13 cellular contexts compared by ENCODE assay signal in genomic region chr22:36563444-36563843, GRCh38. TPM values are rescaled to one million over a fixed set of nuclear protein-coding genes. Genes with fewer than 3 reads are reported as not detected.
DNase-seq lines count a peak whose midpoint lies in the region; ATAC-seq, FAIRE-seq and TF ChIP-seq lines count a peak whose summit lies in the region.
"Had no signal": no experiment of that assay in that cellular context is flagged by ENCODE, and none has a peak within 500 bp of the region (broad histone marks: within the 10 kb centered on the region; RNA-seq: fewer than 3 reads in every experiment).

No MANE protein-coding gene starts in this region.

- H2BK5ac ChIP-seq in IMR-90 (ENCODE audit: low read depth, low read length, poor library complexity, severe bottlenecking) (no peak overlapping the region), H1 (ENCODE audit: low read depth, low read length) (peak overlapping the region; percentile 83; the same call in 1 of the 2 replicates), mesenchymal stem cell (ENCODE audit: low read depth, low read length, poor library complexity, severe bottlenecking) (no peak overlapping the region)

- no TSS peak for BruUV-seq in IMR-90 (replicated peaks; lab: Mats Ljungman, UMichigan)

- H3K9me3 Mint-ChIP-seq in GM23338 = no peaks in the 10 kb centered on the region
- H3K9me3 Mint-ChIP-seq in stimulated activated naive B cell treated with anti-CD40 and anti-IgM and Interleukin-4, amounts not matched to agents 10 μg/mL and 1 μg/mL and 100 μg/mL, for 72 hours = no peaks in the 10 kb centered on the region
- H3K9me3 Mint-ChIP-seq: CD4-positive, alpha-beta T cell had no signal

- H3K56ac ChIP-seq in IMR-90 (ENCODE audit: extremely low read depth, insufficient read depth, low read length) (no peak overlapping the region), H1 (replicated peaks; ENCODE audit: insufficient read length, low read depth, low read length) (no peak overlapping the region)

- no peak overlapping the region for H2BK20ac ChIP-seq in IMR-90 (ENCODE audit: low read depth, low read length)
- H2BK20ac ChIP-seq in H1 (ENCODE audit: low read length) = 0 out of 2 replicates have a peak overlapping the region, but pooled peaks have one; percentile 48

- no peaks in the 10 kb centered on the region for H3K9me2 ChIP-seq in GM23338 (ENCODE audit: insufficient read depth)

- no peak overlapping the region for H4K5ac ChIP-seq in IMR-90 (ENCODE audit: low read depth, low read length)
- H4K5ac ChIP-seq in H1 (ENCODE audit: insufficient read length, low read depth, low read length) = peak overlapping the region; percentile 48

- H3K36me3 ChIP-seq in GM23338 (ENCODE audit: insufficient read depth) (no peaks in the 10 kb centered on the region; the same call in 1 of the 2 replicates), IMR-90 (ENCODE audit: control insufficient read depth, insufficient read depth, low read length) (no peaks in the 10 kb centered on the region), H1 (ENCODE audit: control insufficient read depth in 2 of 4, insufficient read depth in 4 of 4, low read length in 3 of 4) (no peaks in the 10 kb centered on the region), mesenchymal stem cell (ENCODE audit: control insufficient read depth in 1 of 2, insufficient read depth in 2 of 2, low read depth in 1 of 2, low read length in 2 of 2) (no peaks in the 10 kb centered on the region)

- no peaks in the 10 kb centered on the region for H3K27me3 ChIP-seq in GM23338 (ENCODE audit: insufficient read depth)
- peaks cover 20% of the 10 kb centered on the region for H3K27me3 ChIP-seq in IMR-90 (ENCODE audit: control insufficient read depth, insufficient read depth, low read length)
- H3K27me3 ChIP-seq in H1 (replicated peaks in 1 of 4; ENCODE audit: control insufficient read depth in 3 of 4, extremely low read depth in 1 of 4, insufficient read depth in 3 of 4, low read length in 3 of 4) = no peaks in the 10 kb centered on the region
- H3K27me3 ChIP-seq in mesenchymal stem cell (ENCODE audit: control insufficient read depth in 1 of 2, insufficient read depth in 1 of 2, low read length in 2 of 2) = peaks cover 0 to 33% of the 10 kb centered on the region in 2 experiments

- no peaks in the 10 kb centered on the region for H3K79me2 ChIP-seq in GM23338 (replicated peaks; ENCODE audit: insufficient read depth)
- no peaks in the 10 kb centered on the region for H3K79me2 ChIP-seq in H1 (ENCODE audit: control insufficient read depth in 1 of 2, insufficient read depth in 2 of 2, low read length in 2 of 2)

- in situ Hi-C loops in IMR-90 (cut with MboI; ENCODE audit: low sequenced_read_pairs) = no loop called here

- H4K91ac ChIP-seq in IMR-90 (ENCODE audit: insufficient read depth, low read depth, low read length) (no peak overlapping the region), H1 (replicated peaks; ENCODE audit: insufficient read length, low read length) (peak overlapping the region; percentile 50), mesenchymal stem cell (ENCODE audit: low read length) (no peak overlapping the region)

- ATAC-seq in GM23338 (peak; percentile 51), IMR-90 (ENCODE audit: low read depth) (no peak)
- ATAC-seq in stimulated activated naive B cell treated with anti-CD40 and anti-IgM and Interleukin-4, amounts not matched to agents 10 μg/mL and 1 μg/mL and 100 μg/mL, for 72 hours (replicated peaks) = peak; percentile 16 to 19

- H2AK9ac ChIP-seq in IMR-90 (replicated peaks; ENCODE audit: low read depth, low read length, poor library complexity) = no peak overlapping the region

- peak overlapping the region; percentile 45; the same call in 1 of the 2 replicates for H3K4me2 ChIP-seq in GM23338
- no peak overlapping the region for H3K4me2 ChIP-seq in IMR-90 (ENCODE audit: low read depth, low read length)
- no peak overlapping the region; a peak in 1 of 4 replicates for H3K4me2 ChIP-seq in H1 (ENCODE audit: insufficient read depth in 1 of 2, low read depth in 2 of 2, low read length in 2 of 2)
- H3K4me2 ChIP-seq in mesenchymal stem cell (ENCODE audit: low read length, poor library complexity, severe bottlenecking) = no peak overlapping the region
- H3K4me2 ChIP-seq: KMS-11 had no signal

- peaks cover 11% of the 10 kb centered on the region for H3K9me1 ChIP-seq in IMR-90 (ENCODE audit: insufficient read depth, low read length)

- H3K9ac ChIP-seq in IMR-90 (ENCODE audit: low read depth, low read length) (no peak overlapping the region), H1 (replicated peaks in 1 of 4; ENCODE audit: extremely low read depth in 1 of 4, low read depth in 3 of 4, low read length in 3 of 4) (no peak overlapping the region), mesenchymal stem cell (ENCODE audit: low read length) (no peak overlapping the region)
- H3K9ac ChIP-seq: KMS-11 had no signal

- CTCF ChIA-PET in IMR-90 (lab: Yijun Ruan, JAX) (no interaction called here), H1 (lab: Charles Lee; ENCODE audit: partially characterized antibody) (interaction anchor here (0.6 to 1.9 kb wide), 11 partner anchors 17 to 293 kb away, joined by 3 to 7 read pairs (median 4); no protein-coding TSS in a partner anchor)

- DNase-seq in GM23338 (ENCODE audit: low spot score) = no peak
- no peak for DNase-seq in IMR-90
- no peak for DNase-seq in H1 (ENCODE audit: low read depth in 1 of 2, low spot score in 2 of 2)
- DNase-seq in stimulated activated naive B cell treated with anti-CD40 and anti-IgM and Interleukin-4, amounts not matched to agents 10 μg/mL and 1 μg/mL and 100 μg/mL, for 72 hours = no peak
- DNase-seq in mesenchymal stem cell = no peak
- DNase-seq in germinal center (ENCODE audit: low spot score) = no peak
- DNase-seq in cerebellar cortex (ENCODE audit: low spot score) = no peak
- no peak for DNase-seq in activated CD4-positive, alpha-beta T cell treated with anti-CD3 and anti-CD28 coated beads for 1 hour
- DNase-seq: C1 segment of cervical spinal cord; Calu3; CD4-positive, alpha-beta T cell; DMS 273 treated with DMSO at 0.1 percent for 48 hours had no signal

- H3K14ac ChIP-seq in IMR-90 (replicated peaks; ENCODE audit: low read depth, low read length) = no peak overlapping the region
- H3K14ac ChIP-seq in H1 (ENCODE audit: insufficient read length) = no peak overlapping the region
- H3K14ac ChIP-seq in mesenchymal stem cell (ENCODE audit: low read length in 2 of 2) = no peak overlapping the region

- dilution Hi-C loops in IMR-90 (cut with HindIII; ENCODE audit: low sequenced_read_pairs, unreplicated experiment) = no loop called here

- intact Hi-C loops in IMR-90 (cut with micrococcal nuclease) = no loop called here

- H3K4me1 ChIP-seq in GM23338 (ENCODE audit: insufficient read depth) (peaks cover 32% of the 10 kb centered on the region), IMR-90 (ENCODE audit: control insufficient read depth, insufficient read depth, low read length) (peaks cover 5% of the 10 kb centered on the region), H1 (replicated peaks in 1 of 4; ENCODE audit: control insufficient read depth in 3 of 4, insufficient read depth in 4 of 4, low read length in 3 of 4) (peaks cover 8 to 24% (median 23%) of the 10 kb centered on the region in 4 experiments), mesenchymal stem cell (ENCODE audit: control insufficient read depth, insufficient read depth, low read depth, low read length) (peaks cover 3% of the 10 kb centered on the region)

- H3K4me3 ChIP-seq in GM23338 = no peak overlapping the region
- no peak overlapping the region for H3K4me3 ChIP-seq in IMR-90 (ENCODE audit: insufficient read depth, low read depth, low read length)
- no peak overlapping the region for H3K4me3 ChIP-seq in H1 (ENCODE audit: extremely low read depth in 1 of 4, insufficient read depth in 2 of 4, low read depth in 3 of 4, low read length in 4 of 4)
- H3K4me3 ChIP-seq in mesenchymal stem cell (ENCODE audit: insufficient read depth in 1 of 2, low read depth in 1 of 2, low read length in 2 of 2) = no peak overlapping the region

- H3K79me1 ChIP-seq in IMR-90 (ENCODE audit: low read depth in 1 of 2, low read length in 2 of 2) (no peaks in the 10 kb centered on the region), H1 (ENCODE audit: low read depth, low read length) (no peaks in the 10 kb centered on the region), mesenchymal stem cell (replicated peaks; ENCODE audit: low read length, poor library complexity, severe bottlenecking) (no peaks in the 10 kb centered on the region)

- H4K8ac ChIP-seq in IMR-90 (ENCODE audit: low read depth in 2 of 2, low read length in 2 of 2) (no peak overlapping the region), H1 (ENCODE audit: extremely low read depth, insufficient read depth, low read length) (peak overlapping the region; percentile 9; the same call in 1 of the 2 replicates), mesenchymal stem cell (ENCODE audit: low read length) (no peak overlapping the region)

- peak overlapping the region; percentile 27 for H3K4ac ChIP-seq in IMR-90 (ENCODE audit: low read depth, low read length)
- peak overlapping the region; percentile 27 for H3K4ac ChIP-seq in H1 (replicated peaks; ENCODE audit: insufficient read length, low read depth, low read length)
- H3K4ac ChIP-seq in mesenchymal stem cell (ENCODE audit: low read depth in 1 of 2, low read length in 2 of 2) = no peak overlapping the region

- H2AK5ac ChIP-seq in IMR-90 (ENCODE audit: low read depth, low read length) = no peak overlapping the region
- H2AK5ac ChIP-seq in H1 (ENCODE audit: low read depth, low read length) = no peak overlapping the region
- H2AK5ac ChIP-seq in mesenchymal stem cell (ENCODE audit: low read length, severe bottlenecking) = no peak overlapping the region

- H3K27ac ChIP-seq in GM23338 (ENCODE audit: low read depth) (no peak overlapping the region), IMR-90 (ENCODE audit: insufficient read depth, low read length) (no peak overlapping the region), H1 (ENCODE audit: low read depth, low read length) (no peak overlapping the region), mesenchymal stem cell (ENCODE audit: low read length, poor library complexity, severe bottlenecking) (no peak overlapping the region)
- H3K27ac ChIP-seq: KMS-11 had no signal

- H3K4me3 Mint-ChIP-seq in GM23338 = no peak overlapping the region
- H3K4me3 Mint-ChIP-seq in stimulated activated naive B cell treated with anti-CD40 and anti-IgM and Interleukin-4, amounts not matched to agents 10 μg/mL and 1 μg/mL and 100 μg/mL, for 72 hours = no peak overlapping the region
- H3K4me3 Mint-ChIP-seq: CD4-positive, alpha-beta T cell had no signal

- TF ChIP-seq POLR2A in IMR-90 (IDR thresholded peaks at IDR 0.05; ENCODE audit: low read depth, low read length) (no peak), H1 (IDR thresholded peaks at IDR 0.05; ENCODE audit: control extremely low read depth in 1 of 2, low read depth in 2 of 2, low read length in 2 of 2) (no peak)

- H2BK12ac ChIP-seq in H1 (ENCODE audit: low read depth, low read length) (peak overlapping the region; percentile 50; the same call in 1 of the 2 replicates), mesenchymal stem cell (ENCODE audit: low read length in 2 of 2) (no peak overlapping the region)

- H3K36me3 Mint-ChIP-seq in GM23338 (ENCODE audit: low read depth) = no peaks in the 10 kb centered on the region
- H3K36me3 Mint-ChIP-seq in stimulated activated naive B cell treated with anti-CD40 and anti-IgM and Interleukin-4, amounts not matched to agents 10 μg/mL and 1 μg/mL and 100 μg/mL, for 72 hours = no peaks in the 10 kb centered on the region

- H3K9me3 ChIP-seq in IMR-90 (ENCODE audit: control insufficient read depth, insufficient read depth, low read length) = no peaks in the 10 kb centered on the region
- H3K9me3 ChIP-seq in H1 (ENCODE audit: insufficient read depth in 2 of 2, low read depth in 1 of 2, low read length in 1 of 2) = no peaks in the 10 kb centered on the region
- H3K9me3 ChIP-seq in mesenchymal stem cell (ENCODE audit: control insufficient read depth, low read length) = no peaks in the 10 kb centered on the region

- H2AFZ ChIP-seq in GM23338 = peak overlapping the region; percentile 72; the same call in 1 of the 2 replicates
- peak overlapping the region; percentile 39 for H2AFZ ChIP-seq in IMR-90 (replicated peaks; ENCODE audit: low read length, poor library complexity)
- H2AFZ ChIP-seq in H1 (ENCODE audit: low read length) = 0 out of 2 replicates have a peak overlapping the region, but pooled peaks have one; percentile 66
- no peak overlapping the region for H2AFZ ChIP-seq in mesenchymal stem cell (ENCODE audit: low read depth, low read length)

- no peaks in the 10 kb centered on the region; the same call in 1 of the 2 replicates for H3F3A ChIP-seq in GM23338 (replicated peaks; ENCODE audit: low read depth)

- no peak overlapping the region for H3K23ac ChIP-seq in IMR-90 (ENCODE audit: low read depth, low read length)
- H3K23ac ChIP-seq in H1 (ENCODE audit: insufficient read length) = no peak overlapping the region
- no peak overlapping the region for H3K23ac ChIP-seq in mesenchymal stem cell (ENCODE audit: low read length in 2 of 2)

- H3K27me3 Mint-ChIP-seq in GM23338 (ENCODE audit: insufficient read depth, low read depth, poor library complexity) = peaks cover 19% of the 10 kb centered on the region
- H3K27me3 Mint-ChIP-seq in stimulated activated naive B cell treated with anti-CD40 and anti-IgM and Interleukin-4, amounts not matched to agents 10 μg/mL and 1 μg/mL and 100 μg/mL, for 72 hours = peaks cover 29 to 49% of the 10 kb centered on the region in 2 donors

- H2BK15ac ChIP-seq in IMR-90 (ENCODE audit: low read depth, low read length) (no peak overlapping the region), H1 (ENCODE audit: low read length) (0 out of 2 replicates have a peak overlapping the region, but pooled peaks have one; percentile 18), mesenchymal stem cell (ENCODE audit: low read depth, poor library complexity, severe bottlenecking) (no peak overlapping the region)

- H3K4me1 Mint-ChIP-seq in GM23338 = peaks cover 36% of the 10 kb centered on the region
- H3K4me1 Mint-ChIP-seq in stimulated activated naive B cell treated with anti-CD40 and anti-IgM and Interleukin-4, amounts not matched to agents 10 μg/mL and 1 μg/mL and 100 μg/mL, for 72 hours = peaks cover 12 to 31% of the 10 kb centered on the region in 2 donors

- 0 out of 2 replicates have a peak overlapping the region, but pooled peaks have one; percentile 76 for H3K27ac Mint-ChIP-seq in GM23338
- H3K27ac Mint-ChIP-seq in stimulated activated naive B cell treated with anti-CD40 and anti-IgM and Interleukin-4, amounts not matched to agents 10 μg/mL and 1 μg/mL and 100 μg/mL, for 72 hours = peak overlapping the region; percentile 43
- H3K27ac Mint-ChIP-seq: CD4-positive, alpha-beta T cell had no signal

- H3K23me2 ChIP-seq in H1 (ENCODE audit: low read depth, low read length) = no peaks in the 10 kb centered on the region; the same call in 1 of the 2 replicates

- POLR2A ChIA-PET in IMR-90 (lab: Charles Lee; ENCODE audit: unreplicated experiment) = interaction anchor here (0.6 kb wide), 1 partner anchor 193 kb away, joined by 9 read pairs; no protein-coding TSS in a partner anchor
- POLR2A ChIA-PET in H1 (lab: Charles Lee; ENCODE audit: partially characterized antibody) = no interaction called here

- H2BK120ac ChIP-seq in IMR-90 (ENCODE audit: low read depth, low read length) (no peak overlapping the region), H1 (replicated peaks; ENCODE audit: low read depth, low read length) (no peak overlapping the region), mesenchymal stem cell (ENCODE audit: low read depth, low read length) (no peak overlapping the region)

- H4K20me1 ChIP-seq in GM23338 (replicated peaks; ENCODE audit: insufficient read depth) = no peaks in the 10 kb centered on the region
- H4K20me1 ChIP-seq in IMR-90 (ENCODE audit: insufficient read depth, low read length) = no peaks in the 10 kb centered on the region
- no peaks in the 10 kb centered on the region for H4K20me1 ChIP-seq in H1 (replicated peaks in 1 of 2; ENCODE audit: control insufficient read depth in 1 of 2, insufficient read depth in 2 of 2, low read length in 2 of 2)

- TF ChIP-seq RAD21 in IMR-90 (IDR thresholded peaks at IDR 0.05; ENCODE audit: low read length) (no peak), H1 (IDR thresholded peaks at IDR 0.05 in 1 of 2, conservative IDR thresholded peaks at IDR 0.05 in 1 of 2; ENCODE audit: low read depth in 2 of 2, low read length in 2 of 2) (no peak)

- TF ChIP-seq CTCF in GM23338 (conservative IDR thresholded peaks at IDR 0.05; ENCODE audit: low read depth in 2 of 2) (no peak), IMR-90 (conservative IDR thresholded peaks at IDR 0.05; ENCODE audit: low read depth, low read length) (no peak), H1 (IDR thresholded peaks at IDR 0.05; ENCODE audit: control extremely low read depth in 1 of 3, insufficient read depth in 1 of 3, low read depth in 1 of 3, low read length in 3 of 3) (no peak)

- no CpG with 5 or more reads among the region's 12 CpGs for WGBS in IMR-90 (ENCODE audit: extremely low coverage in 2 of 2, insufficient read length in 1 of 2), 2 experiments
- 71% methylated on average over 9 of the region's 12 CpGs; no CpG with 5 or more reads in 1 of the 2 experiments for WGBS in H1 (ENCODE audit: extremely low coverage in 1 of 2, insufficient coverage in 1 of 2, insufficient read length in 1 of 2, insufficient replicate concordance in 2 of 2, low coverage in 1 of 2, low lambda C conversion rate in 2 of 2, missing lambda C conversion rate in 1 of 2), 2 experiments
- WGBS in mesenchymal stem cell = 82% methylated on average over 11 of the region's 12 CpGs

- TF ChIP-seq EP300 in H1 (IDR thresholded peaks at IDR 0.05; ENCODE audit: borderline replicate concordance in 1 of 2, low read depth in 2 of 2, low read length in 2 of 2) = no peak

- no peak for FAIRE-seq in H1 (lab: Jason Lieb, UNC)

- no peak overlapping the region for H3K18ac ChIP-seq in IMR-90 (ENCODE audit: low read depth, low read length)
- H3K18ac ChIP-seq in H1 (ENCODE audit: extremely low read depth, low read length) = peak overlapping the region; percentile 78
- H3K18ac ChIP-seq in mesenchymal stem cell (ENCODE audit: low read depth in 1 of 2, low read length in 2 of 2) = no peak overlapping the region

RNA-seq across cellular contexts. Expression of gene EIF3D, which starts 34.5 kb away (rescaled TPM):
- 360 and 381 TPM in 2 replicates for total RNA-seq in GM23338 (2014; rRNA removed; shearing (Covaris generic))
- polyA plus RNA-seq in GM23338 (2016; fragmentation: Nextera tagmentation; extraction: Ambion mirVana) = 148 and 149 TPM in 2 replicates
- 512 and 746 TPM in 2 replicates for total RNA-seq in IMR-90 (2012; rRNA removed)
- polyA plus RNA-seq in IMR-90 (2012; rRNA removed) = 335 and 339 TPM in 2 replicates
- 440 and 592 TPM in 2 replicates for polyA plus RNA-seq in IMR-90 (2012; cell fraction: cytosol; rRNA removed)
- polyA plus RNA-seq in IMR-90 (2012; cell fraction: nucleus; rRNA removed; ENCODE audit: low replicate concordance) = 315 and 390 TPM in 2 replicates
- total RNA-seq in H1 (2021; fragmentation: NEBNext Ultra II Directional; extraction: Animal tissue kit (Norgen Biotek cat#: 25700)) = 195 and 196 TPM in 2 replicates
- polyA plus RNA-seq in H1 (2011; rRNA removed) = 329 and 408 TPM in 2 replicates
- polyA plus RNA-seq in H1 (2011; cell fraction: cytosol; rRNA removed) = 482 TPM
- 437 TPM for polyA plus RNA-seq in H1 (2011; cell fraction: nucleus; rRNA removed)
- 214 to 312 TPM (median 300 TPM) in 4 replicates for polyA plus RNA-seq in H1 (2012, experiment 1 of 2)
- polyA plus RNA-seq in H1 (2012, experiment 2 of 2) = 95.3 TPM
- polyA plus RNA-seq in H1 (2013, experiment 1 of 2) = 142 TPM
- polyA plus RNA-seq in H1 (2013, experiment 2 of 2) = 137 TPM
- 459 and 470 TPM in 2 replicates for polyA minus RNA-seq in H1 (2011; rRNA and poly(A)+ RNA removed)
- polyA minus RNA-seq in H1 (2011; cell fraction: cytosol; rRNA and poly(A)+ RNA removed) = 274 TPM
- polyA minus RNA-seq in H1 (2011; cell fraction: nucleus; rRNA and poly(A)+ RNA removed) = 176 TPM
- 145 TPM for polyA plus RNA-seq in mesenchymal stem cell (2013, experiment 1 of 2)
- polyA plus RNA-seq in mesenchymal stem cell (2013, experiment 2 of 2) = 145 TPM

RNA-seq across cellular contexts. Expression of gene FOXRED2, which starts 56.6 kb away (rescaled TPM):
- 38.3 and 47.5 TPM in 2 replicates for total RNA-seq in GM23338 (2014; rRNA removed; shearing (Covaris generic))
- polyA plus RNA-seq in GM23338 (2016; fragmentation: Nextera tagmentation; extraction: Ambion mirVana) (11.5 and 12.7 TPM in 2 replicates), IMR-90 (2012; rRNA removed) (4.0 and 4.1 TPM in 2 replicates), H1 (2011; rRNA removed) (11.5 and 17.1 TPM in 2 replicates)
- total RNA-seq in IMR-90 (2012; rRNA removed) = 1.6 and 1.7 TPM in 2 replicates
- 2.6 and 4.0 TPM in 2 replicates for polyA plus RNA-seq in IMR-90 (2012; cell fraction: cytosol; rRNA removed)
- polyA plus RNA-seq in IMR-90 (2012; cell fraction: nucleus; rRNA removed; ENCODE audit: low replicate concordance) = 2.5 and 4.6 TPM in 2 replicates
- 27.8 and 31.5 TPM in 2 replicates for total RNA-seq in H1 (2021; fragmentation: NEBNext Ultra II Directional; extraction: Animal tissue kit (Norgen Biotek cat#: 25700))
- 6.6 TPM for polyA plus RNA-seq in H1 (2011; cell fraction: cytosol; rRNA removed)
- 14.6 TPM for polyA plus RNA-seq in H1 (2011; cell fraction: nucleus; rRNA removed)
- 11.1 to 19.7 TPM (median 14.2 TPM) in 4 replicates for polyA plus RNA-seq in H1 (2012, experiment 1 of 2)
- 15.2 TPM for polyA plus RNA-seq in H1 (2012, experiment 2 of 2)
- 16.3 TPM for polyA plus RNA-seq in H1 (2013, experiment 1 of 2)
- polyA plus RNA-seq in H1 (2013, experiment 2 of 2) = 18.0 TPM
- polyA minus RNA-seq in H1 (2011; rRNA and poly(A)+ RNA removed) = 10.5 and 14.3 TPM in 2 replicates
- polyA minus RNA-seq in H1 (2011; cell fraction: cytosol; rRNA and poly(A)+ RNA removed) = 12.0 TPM
- polyA minus RNA-seq in H1 (2011; cell fraction: nucleus; rRNA and poly(A)+ RNA removed) = 13.3 TPM
- polyA plus RNA-seq in mesenchymal stem cell (2013, experiment 1 of 2) = 12.9 TPM
- 12.8 TPM for polyA plus RNA-seq in mesenchymal stem cell (2013, experiment 2 of 2)

Comparison
In these comparisons a context has a peak if more than half of its experiments do, and no peak if none do; other contexts are left out.
1. H3K4ac ChIP-seq: peak in IMR-90 (single experiment) and H1 (single experiment); none in mesenchymal stem cell (0 of 2).
2. RNA of gene FOXRED2, which starts 56.6 kb away (total RNA-seq): 38.3 to 47.5 TPM in GM23338 and 27.8 to 31.5 TPM in H1; 1.6 to 1.7 TPM in IMR-90; every median in the first group is over 10 times any median in the second.